In genomic region chr6:108068182-108068581, GRCh38 we compare ENCODE assay signal across 9 cellular contexts.
"Had no signal": no experiment of that assay in that cellular context is flagged by ENCODE, and none has a peak within 500 bp of the region (broad histone marks: within the 10 kb centered on the region; RNA-seq: fewer than 3 reads in every experiment).

No MANE protein-coding gene starts in this region.

- H3K4me3 ChIP-seq: GM23338 had no signal

- H3K4me2 ChIP-seq: GM23338, KMS-11 had no signal

- FAIRE-seq: H1, H54, HepG2 had no signal

- H3K27ac ChIP-seq: KMS-11 had no signal

- DNase-seq: H9, HCEC 1CT, HFFc6, KBM-7 had no signal

- ATAC-seq: GM23338, HepG2 had no signal

- H2AFZ ChIP-seq: GM23338 had no signal
